ENCODE assay signal across 2 cellular contexts in genomic region chr18:50240083-50240563, GRCh38.
TF ChIP-seq lines count a peak whose summit lies in the region.

No MANE protein-coding gene starts in this region.

TF ChIP-seq in HCT116, 20 proteins besides CTCF, POLR2A, EP300 and RAD21 (continued from another document):
- 0 out of 2 replicates have a peak, but pooled peaks have one; percentile 34 for TF ChIP-seq SIN3A (IDR thresholded peaks at IDR 0.05; ENCODE audit: low read depth)
- peak; percentile 36; the same call in 1 of the 2 replicates for TF ChIP-seq CEBPB (IDR thresholded peaks at IDR 0.05; ENCODE audit: low read depth)
- TF ChIP-seq SP1 (IDR thresholded peaks at IDR 0.05; ENCODE audit: low read depth): peak; percentile 84
- TF ChIP-seq SRF (IDR thresholded peaks at IDR 0.05; ENCODE audit: low read depth): no peak
- TF ChIP-seq CBX3 (IDR thresholded peaks at IDR 0.05; ENCODE audit: low read depth): peak; percentile 96
- peak; percentile 95 for TF ChIP-seq JUND (IDR thresholded peaks at IDR 0.05)
- TF ChIP-seq TCF7L2 (IDR thresholded peaks at IDR 0.05; ENCODE audit: borderline replicate concordance, extremely low read depth, insufficient read depth, insufficient read length): no peak
- TF ChIP-seq ZBTB33 (IDR thresholded peaks at IDR 0.05; ENCODE audit: extremely low read depth, insufficient replicate concordance, low read length): peak; percentile 40
- TF ChIP-seq ZNF274 (IDR thresholded peaks at IDR 0.05; ENCODE audit: low read depth, low read length): no peak
- TF ChIP-seq EZH2phosphoT487 (IDR thresholded peaks at IDR 0.05; ENCODE audit: borderline replicate concordance): no peak
- 0 out of 2 replicates have a peak, but pooled peaks have one; percentile 34 for TF ChIP-seq ATF3 (IDR thresholded peaks at IDR 0.05)

TF ChIP-seq in WTC11, 78 proteins besides CTCF, POLR2A, EP300 and RAD21 (continued from another document):
- TF ChIP-seq ZNF532 (CRISPR knock-in tag; IDR thresholded peaks at IDR 0.05; ENCODE audit: borderline replicate concordance) (no peak), AR (CRISPR knock-in tag; IDR thresholded peaks at IDR 0.05) (no peak), ATF2 (CRISPR knock-in tag; IDR thresholded peaks at IDR 0.05; ENCODE audit: borderline replicate concordance, low read depth) (no peak), ZNF416 (CRISPR knock-in tag; IDR thresholded peaks at IDR 0.05) (no peak), ELF4 (CRISPR knock-in tag; IDR thresholded peaks at IDR 0.05; ENCODE audit: low read depth) (no peak), ATF3 (CRISPR knock-in tag; conservative IDR thresholded peaks at IDR 0.05) (no peak), ZBTB21 (CRISPR knock-in tag; IDR thresholded peaks at IDR 0.05; ENCODE audit: borderline replicate concordance) (no peak), HMGA2 (CRISPR knock-in tag; IDR thresholded peaks at IDR 0.05) (no peak)
